Comparison of ENCODE assay signal across 8 cellular contexts in genomic region chr15:80989518-80990478, GRCh38. TPM values are rescaled to one million over a fixed set of nuclear protein-coding genes. Genes with fewer than 3 reads are reported as not detected.
DNase-seq lines count a peak whose midpoint lies in the region; ATAC-seq, FAIRE-seq and TF ChIP-seq lines count a peak whose summit lies in the region.

Gene MESD (minus strand): TSS chr15:80989819. CDS start chr15:80989791, 28 bp downstream.

- H3K27ac Mint-ChIP-seq in Caco-2 (ENCODE audit: unreplicated experiment) (peak within 1 kb of the TSS; percentile 94), memory B cell (peak within 1 kb of the TSS; percentile 98)

- H3K4me1 Mint-ChIP-seq in Caco-2 (ENCODE audit: low read depth, unreplicated experiment): peaks cover 17% of the 10 kb centered on the region
- H3K4me1 Mint-ChIP-seq in memory B cell: peaks cover 35% of the 10 kb centered on the region

- DNase-seq in Caco-2: peak; percentile 94 to 95
- DNase-seq in HTR-8/SVneo (ENCODE audit: insufficient read length, low spot score): peak; percentile 94
- peak; percentile 93 for DNase-seq in NOMO-1 treated with DMSO at 0.1 percent for 48 hours (lab: John Stamatoyannopoulos, UW; ENCODE audit: unreplicated experiment)
- DNase-seq in activated CD8-positive, alpha-beta memory T cell treated with anti-CD3 and anti-CD28 coated beads for 4 hours (ENCODE audit: low read depth in 2 of 2): peak; percentile 94 to 96
- peak; percentile 91 to 96 (median 95) for DNase-seq in effector memory CD4-positive, alpha-beta T cell
- DNase-seq in memory B cell (ENCODE audit: low spot score in 2 of 2): peak; percentile 85 to 91
- DNase-seq in stimulated activated CD8-positive, alpha-beta memory T cell treated with anti-CD3 and anti-CD28 coated beads, Interleukin-12 subunit alpha, Interleukin-12 subunit beta, amount 100 ng/mL, for 1 hour (ENCODE audit: low read depth): peak; percentile 97

- no peaks in the 10 kb centered on the region for H3K36me3 Mint-ChIP-seq in Caco-2 (ENCODE audit: insufficient read depth, unreplicated experiment)
- peaks cover 7% of the 10 kb centered on the region for H3K36me3 Mint-ChIP-seq in memory B cell

- H3K4me1 ChIP-seq in Caco-2: peaks cover 16% of the 10 kb centered on the region
- peaks cover 14% of the 10 kb centered on the region for H3K4me1 ChIP-seq in effector memory CD4-positive, alpha-beta T cell (ENCODE audit: control insufficient read depth, insufficient read depth, low read length, poor library complexity, severe bottlenecking)

- H3K4me3 ChIP-seq in Caco-2 (ENCODE audit: low read depth, low read length): peak within 1 kb of the TSS; percentile 94
- H3K4me3 ChIP-seq in effector memory CD4-positive, alpha-beta T cell (ENCODE audit: insufficient read depth, low read depth, low read length, poor library complexity, severe bottlenecking): peak within 1 kb of the TSS; percentile 99

- intact Hi-C loops in Caco-2 (cut with micrococcal nuclease; ENCODE audit: unreplicated experiment): loop anchor here (1.0 kb wide), 1 partner anchor 11 kb away; the partner anchor contains the start of gene TLNRD1

- H3K27me3 Mint-ChIP-seq in Caco-2 (ENCODE audit: insufficient read depth, unreplicated experiment) (no peaks in the 10 kb centered on the region), memory B cell (no peaks in the 10 kb centered on the region)

- H3K9me3 Mint-ChIP-seq in Caco-2 (ENCODE audit: unreplicated experiment) (no peaks in the 10 kb centered on the region), memory B cell (no peaks in the 10 kb centered on the region)

- no peaks in the 10 kb centered on the region for H3K27me3 ChIP-seq in Caco-2 (replicated peaks; ENCODE audit: control insufficient read depth, insufficient read depth, low read length)
- no peaks in the 10 kb centered on the region for H3K27me3 ChIP-seq in effector memory CD4-positive, alpha-beta T cell (replicated peaks; ENCODE audit: control insufficient read depth, insufficient read depth, low read length, poor library complexity, severe bottlenecking)

- ATAC-seq in GM21381 (IDR thresholded peaks at IDR 0.05; ENCODE audit: unreplicated experiment): peak; percentile 97
- peak; percentile 96 for ATAC-seq in memory B cell (ENCODE audit: low read depth)

- H3K36me3 ChIP-seq in Caco-2 (ENCODE audit: control insufficient read depth, insufficient read depth, low read length): no peaks in the 10 kb centered on the region
- H3K36me3 ChIP-seq in effector memory CD4-positive, alpha-beta T cell (ENCODE audit: control insufficient read depth, insufficient read depth, low read length): no peaks in the 10 kb centered on the region

- H3K4me3 Mint-ChIP-seq in Caco-2 (ENCODE audit: unreplicated experiment) (peak within 1 kb of the TSS; percentile 94), memory B cell (peak within 1 kb of the TSS; percentile 100)

- no peak for FAIRE-seq in HTR-8/SVneo (lab: Jason Lieb, UNC)

- CTCF ChIA-PET in Caco-2 (lab: Charles Lee): interaction anchor here (1.1 kb wide), 1 partner anchor 38 kb away, joined by 3 read pairs; no protein-coding TSS in a partner anchor

- TSS peak; percentile 99 for BruUV-seq in Caco-2 (replicated peaks; lab: Mats Ljungman, UMichigan)

- TF ChIP-seq CTCF in Caco-2 (IDR thresholded peaks at IDR 0.05; ENCODE audit: insufficient read depth in 1 of 2, low read depth in 1 of 2, low read length in 1 of 2, severe bottlenecking in 1 of 2, unreplicated experiment in 1 of 2): no peak

- H3K9me3 ChIP-seq in Caco-2: no peaks in the 10 kb centered on the region
- no peaks in the 10 kb centered on the region for H3K9me3 ChIP-seq in effector memory CD4-positive, alpha-beta T cell (ENCODE audit: control insufficient read depth, low read length)

- POLR2A ChIA-PET in Caco-2 (lab: Charles Lee): no interaction called here

- peak within 1 kb of the TSS; percentile 93 for H3K27ac ChIP-seq in effector memory CD4-positive, alpha-beta T cell (ENCODE audit: insufficient read depth, low read length, poor library complexity, severe bottlenecking)

RNA-seq across cellular contexts. Expression of gene MESD, which starts in this region (rescaled TPM):
- 29.2 and 30.3 TPM in 2 replicates for total RNA-seq in Caco-2 (2022)

Comparison
In these comparisons a context has a peak if more than half of its experiments do, and no peak if none do; other contexts are left out.
1. Peak in every context shown above with its lines: DNase-seq, ATAC-seq, H3K4me3 ChIP-seq and H3K27ac ChIP-seq.